1 cellular context compared by ENCODE assay signal in the genomic region with DNA sequence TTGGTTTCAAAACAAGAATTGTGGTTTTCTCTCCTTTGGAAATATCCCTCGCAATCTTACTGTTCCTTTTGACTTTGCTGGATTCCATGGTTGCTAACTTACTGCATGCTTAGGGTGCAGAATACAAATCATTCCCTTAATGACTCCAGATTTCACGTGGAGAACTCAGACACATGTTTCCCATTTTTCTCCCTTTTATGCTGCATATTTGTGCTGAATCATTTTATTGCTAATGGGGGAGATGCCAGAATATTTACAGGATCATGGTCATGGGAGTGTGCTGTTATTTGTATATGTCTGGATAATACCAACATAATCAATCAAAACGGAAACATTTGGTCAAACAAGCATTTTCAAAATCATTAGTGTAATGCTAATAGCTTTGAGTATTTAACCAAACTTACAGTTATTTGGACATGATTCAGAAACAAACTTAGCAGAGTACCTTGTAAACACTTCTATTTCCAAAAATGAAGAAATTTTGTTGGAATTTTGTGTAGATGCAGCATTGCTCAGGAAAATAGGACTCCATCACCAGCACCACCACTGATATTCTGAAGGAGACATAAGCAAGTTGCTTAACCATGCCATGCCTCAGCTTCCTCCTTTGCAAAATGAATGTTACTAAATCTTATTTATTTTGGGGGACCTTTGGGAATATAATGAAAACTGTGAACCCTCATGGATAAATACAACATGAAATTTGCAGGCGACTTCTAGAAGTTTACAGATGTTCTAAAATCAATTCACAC.
TF ChIP-seq lines count a peak whose summit lies in the region.

No MANE protein-coding gene starts in this region.

TF ChIP-seq in HCT116, 20 proteins besides CTCF, POLR2A, EP300 and RAD21 (continued from another document):
- TF ChIP-seq SIN3A (IDR thresholded peaks at IDR 0.05; ENCODE audit: low read depth) (no peak), ZNF274 (IDR thresholded peaks at IDR 0.05; ENCODE audit: low read depth, low read length) (no peak), TCF7L2 (IDR thresholded peaks at IDR 0.05; ENCODE audit: borderline replicate concordance, extremely low read depth, insufficient read depth, insufficient read length) (no peak), ELF1 (IDR thresholded peaks at IDR 0.05; ENCODE audit: borderline replicate concordance, low read depth) (no peak)
